ENCODE assay signal across 22 cellular contexts in genomic region chr7:41997151-41997550, GRCh38.
DNase-seq lines count a peak whose midpoint lies in the region; ATAC-seq and TF ChIP-seq lines count a peak whose summit lies in the region.
"Had no signal": no experiment of that assay in that cellular context is flagged by ENCODE, and none has a peak within 500 bp of the region (broad histone marks: within the 10 kb centered on the region; RNA-seq: fewer than 3 reads in every experiment).

No MANE protein-coding gene starts in this region.

- no TSS peak for BruUV-seq in Panc1 (replicated peaks; lab: Mats Ljungman, UMichigan)

- no peaks in the 10 kb centered on the region for H3K9me2 ChIP-seq in neural cell (ENCODE audit: insufficient read depth, low read length)

- no peaks in the 10 kb centered on the region for H4K20me1 ChIP-seq in neural cell (ENCODE audit: insufficient read depth)

- no peak for TF ChIP-seq EP300 in neural cell (conservative IDR thresholded peaks at IDR 0.05; ENCODE audit: poor library complexity, severe bottlenecking)

- no peak for TF ChIP-seq RAD21 in neural cell (conservative IDR thresholded peaks at IDR 0.05)

- H2AFZ ChIP-seq in ACC112 (ENCODE audit: low read length, unreplicated experiment): peak overlapping the region; percentile 17
- H2AFZ ChIP-seq in neural cell (ENCODE audit: low read depth, low read length): no peak overlapping the region

- peak overlapping the region; percentile 93 for H3K27ac Mint-ChIP-seq in chondrocyte (ENCODE audit: unreplicated experiment)
- no peak overlapping the region for H3K27ac Mint-ChIP-seq in naive thymus-derived CD4-positive, alpha-beta T cell
- H3K27ac Mint-ChIP-seq: memory B cell, naive B cell had no signal

- H3K4me1 ChIP-seq in ACC112 (ENCODE audit: control insufficient read depth, insufficient read depth, low read length, unreplicated experiment): peaks cover 58% of the 10 kb centered on the region
- H3K4me1 ChIP-seq in Panc1 (ENCODE audit: control insufficient read depth, insufficient read depth, low read length): peaks cover 6% of the 10 kb centered on the region
- H3K4me1 ChIP-seq in naive thymus-derived CD4-positive, alpha-beta T cell (ENCODE audit: control insufficient read depth in 2 of 2, insufficient read depth in 2 of 2, low read length in 2 of 2): no peaks in the 10 kb centered on the region
- H3K4me1 ChIP-seq: BE2C, pancreas had no signal

- no peaks in the 10 kb centered on the region for H3K79me2 ChIP-seq in ACC112 (ENCODE audit: control insufficient read depth, insufficient read depth, low read length, unreplicated experiment)
- H3K79me2 ChIP-seq in neural cell (replicated peaks; ENCODE audit: insufficient read depth, low read length): no peaks in the 10 kb centered on the region

- no peak overlapping the region for H3K4me2 ChIP-seq in neural cell (ENCODE audit: low read length)

- peak overlapping the region; percentile 79 for H3K27ac ChIP-seq in ACC112 (ENCODE audit: low read depth, low read length)
- peak overlapping the region; percentile 41; the same call in 1 of the 2 replicates for H3K27ac ChIP-seq in Panc1 (ENCODE audit: low read length)
- H3K27ac ChIP-seq in neural cell (ENCODE audit: low read length): peak overlapping the region; percentile 21
- no peak overlapping the region for H3K27ac ChIP-seq in naive thymus-derived CD4-positive, alpha-beta T cell (ENCODE audit: low read depth, low read length)
- H3K27ac ChIP-seq: pancreas had no signal

- no peaks in the 10 kb centered on the region for H3F3A ChIP-seq in neural cell (ENCODE audit: insufficient read depth, low read length, poor library complexity, severe bottlenecking)

- H3K27me3 ChIP-seq in ACC112 (ENCODE audit: insufficient read depth, low read length) (no peaks in the 10 kb centered on the region), Panc1 (ENCODE audit: control insufficient read depth, insufficient read depth, low read length) (no peaks in the 10 kb centered on the region), neural cell (ENCODE audit: insufficient read depth, low read depth, low read length) (no peaks in the 10 kb centered on the region)
- no peaks in the 10 kb centered on the region for H3K27me3 ChIP-seq in naive thymus-derived CD4-positive, alpha-beta T cell (ENCODE audit: control insufficient read depth in 2 of 2, insufficient read depth in 2 of 2, low read length in 2 of 2)
- H3K27me3 ChIP-seq: BE2C, pancreas, tibial nerve had no signal

- no peak for ATAC-seq in Panc1
- ATAC-seq in naive thymus-derived CD4-positive, alpha-beta T cell: no peak
- ATAC-seq: right cardiac atrium had no signal

- H3K9ac ChIP-seq in neural cell (ENCODE audit: low read length): no peak overlapping the region

- H3K4me3 ChIP-seq in ACC112 (ENCODE audit: low read depth, low read length): peak overlapping the region; percentile 57
- H3K4me3 ChIP-seq in Panc1 (ENCODE audit: low read depth in 2 of 2, low read length in 2 of 2): no peak overlapping the region
- no peak overlapping the region for H3K4me3 ChIP-seq in neural cell (ENCODE audit: low read length)
- no peak overlapping the region for H3K4me3 ChIP-seq in naive thymus-derived CD4-positive, alpha-beta T cell (ENCODE audit: low read length)
- H3K4me3 ChIP-seq: pancreas, tibial nerve had no signal

- DNase-seq in Panc1 (ENCODE audit: low read depth, low spot score) (no peak), chondrocyte (ENCODE audit: low spot score) (no peak), hypothalamus (lab: John Stamatoyannopoulos, UW) (no peak), DMS 273 treated with DMSO at 0.1 percent for 48 hours (lab: John Stamatoyannopoulos, UW) (no peak), dermis blood vessel endothelial cell (no peak)
- DNase-seq in naive thymus-derived CD4-positive, alpha-beta T cell: no peak
- DNase-seq: activated T-cell treated with anti-CD3 and anti-CD28 coated beads, Interleukin-2, amount 50 U/mL, for 1 hour; BE2C; cortex of kidney; glutamatergic neuron; KG1; naive B cell; NCI-H146; NCI-H446 treated with DMSO at 0.1 percent for 48 hours; pancreas; right cardiac atrium; stimulated activated CD8-positive, alpha-beta memory T cell treated with anti-CD3 and anti-CD28 coated beads, Interleukin-4, amount 100 ng/mL, for 48 hours; T-helper 2 cell had no signal

- POLR2A ChIA-PET in Panc1 (lab: Charles Lee): no interaction called here
- POLR2A ChIA-PET in naive thymus-derived CD4-positive, alpha-beta T cell (lab: Charles Lee): no interaction called here

- H3K9me3 ChIP-seq in Panc1 (ENCODE audit: control insufficient read depth, insufficient read depth, low read depth, low read length): no peaks in the 10 kb centered on the region
- H3K9me3 ChIP-seq in neural cell (ENCODE audit: low read length): no peaks in the 10 kb centered on the region
- H3K9me3 ChIP-seq in naive thymus-derived CD4-positive, alpha-beta T cell (ENCODE audit: control insufficient read depth in 2 of 3, low read length in 3 of 3): no peaks in the 10 kb centered on the region
- H3K9me3 ChIP-seq: BE2C, pancreas, tibial nerve had no signal

- H3K27me3 Mint-ChIP-seq in chondrocyte (ENCODE audit: low read depth): no peaks in the 10 kb centered on the region
- peaks cover 2 to 27% (median 22%) of the 10 kb centered on the region in 5 donors for H3K27me3 Mint-ChIP-seq in naive thymus-derived CD4-positive, alpha-beta T cell

- no peak for TF ChIP-seq CTCF in Panc1 (IDR thresholded peaks at IDR 0.05)
- no peak for TF ChIP-seq CTCF in chondrocyte (IDR thresholded peaks at IDR 0.05)
- TF ChIP-seq CTCF in neural cell (IDR thresholded peaks at IDR 0.05; ENCODE audit: poor library complexity, severe bottlenecking): no peak

- in situ Hi-C loops in Panc1 (cut with HindIII; ENCODE audit: low pct_unique_long_range_greater_than_20kb, low sequenced_read_pairs): no loop called here

- H3K9me3 Mint-ChIP-seq in chondrocyte (ENCODE audit: low read depth): no peaks in the 10 kb centered on the region
- no peaks in the 10 kb centered on the region for H3K9me3 Mint-ChIP-seq in naive thymus-derived CD4-positive, alpha-beta T cell
- H3K9me3 Mint-ChIP-seq: memory B cell, naive B cell had no signal

- intact Hi-C loops in Panc1 (cut with micrococcal nuclease; ENCODE audit: unreplicated experiment): no loop called here
- intact Hi-C loops in naive thymus-derived CD4-positive, alpha-beta T cell (cut with micrococcal nuclease): no loop called here

- peaks cover 82% of the 10 kb centered on the region for H3K4me1 Mint-ChIP-seq in chondrocyte (ENCODE audit: low read depth)
- peaks cover 0 to 3% (median 0%) of the 10 kb centered on the region in 7 donors for H3K4me1 Mint-ChIP-seq in naive thymus-derived CD4-positive, alpha-beta T cell
- H3K4me1 Mint-ChIP-seq: naive B cell had no signal

- H3K36me3 ChIP-seq in ACC112 (ENCODE audit: insufficient read depth, low read length) (no peaks in the 10 kb centered on the region), Panc1 (ENCODE audit: control insufficient read depth, insufficient read depth, low read length) (no peaks in the 10 kb centered on the region), neural cell (ENCODE audit: insufficient read depth, low read length) (no peaks in the 10 kb centered on the region)
- no peaks in the 10 kb centered on the region for H3K36me3 ChIP-seq in naive thymus-derived CD4-positive, alpha-beta T cell (ENCODE audit: control insufficient read depth in 2 of 3, insufficient read depth in 3 of 3, low read length in 3 of 3)
- H3K36me3 ChIP-seq: BE2C, pancreas had no signal

- CTCF ChIA-PET in Panc1 (lab: Charles Lee): interaction anchor here (0.8 to 1.0 kb wide), 2 partner anchors 17 to 109 kb away, joined by 3 read pairs; no protein-coding TSS in a partner anchor
- CTCF ChIA-PET in naive thymus-derived CD4-positive, alpha-beta T cell (lab: Charles Lee): no interaction called here

- H3K36me3 Mint-ChIP-seq in chondrocyte (ENCODE audit: low read depth): no peaks in the 10 kb centered on the region
- no peaks in the 10 kb centered on the region for H3K36me3 Mint-ChIP-seq in naive thymus-derived CD4-positive, alpha-beta T cell
- H3K36me3 Mint-ChIP-seq: memory B cell, naive B cell had no signal

- no peak overlapping the region for H3K4me3 Mint-ChIP-seq in chondrocyte (ENCODE audit: unreplicated experiment)
- H3K4me3 Mint-ChIP-seq in naive thymus-derived CD4-positive, alpha-beta T cell: no peak overlapping the region
- H3K4me3 Mint-ChIP-seq: memory B cell, naive B cell had no signal

TF ChIP-seq in neural cell, 6 proteins besides CTCF, POLR2A, EP300 and RAD21:
- TF ChIP-seq REST (IDR thresholded peaks at IDR 0.05; ENCODE audit: borderline replicate concordance) (no peak), POLR2AphosphoS5 (IDR thresholded peaks at IDR 0.05) (no peak), TAF1 (IDR thresholded peaks at IDR 0.05; ENCODE audit: low read depth) (no peak), SMC3 (conservative IDR thresholded peaks at IDR 0.05; ENCODE audit: poor library complexity) (no peak), MXI1 (conservative IDR thresholded peaks at IDR 0.05; ENCODE audit: poor library complexity, severe bottlenecking) (no peak), EZH2 (IDR thresholded peaks at IDR 0.05; ENCODE audit: borderline replicate concordance, insufficient read depth, low read length, poor library complexity, severe bottlenecking) (no peak)
